In the genomic region with DNA sequence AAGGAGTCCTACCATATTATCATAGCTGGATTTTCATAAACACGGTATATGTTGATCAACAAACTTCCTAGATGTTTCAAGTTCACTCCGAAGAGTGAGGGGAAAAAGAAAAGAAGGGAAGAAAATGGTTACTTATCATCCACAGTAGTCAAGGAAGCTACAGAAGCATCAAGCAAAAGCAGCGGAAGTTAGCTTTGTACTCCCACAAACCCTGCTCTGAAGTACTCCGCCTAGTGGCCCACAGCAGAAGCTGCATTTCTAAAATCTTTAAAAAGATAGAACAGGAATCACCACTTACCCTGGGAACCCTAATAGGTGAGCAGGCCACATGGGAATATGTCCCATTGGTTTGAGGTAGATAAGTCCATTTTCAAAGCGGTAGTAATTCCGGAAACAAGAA, we compare ENCODE assay signal across 15 cellular contexts. TPM values are rescaled to one million over a fixed set of nuclear protein-coding genes. Genes with fewer than 3 reads are reported as not detected.
DNase-seq lines count a peak whose midpoint lies in the region; ATAC-seq and TF ChIP-seq lines count a peak whose summit lies in the region.
"Had no signal": no experiment of that assay in that cellular context is flagged by ENCODE, and none has a peak within 500 bp of the region (broad histone marks: within the 10 kb centered on the region; RNA-seq: fewer than 3 reads in every experiment).

No MANE protein-coding gene starts in this region.

- no peaks in the 10 kb centered on the region for H3K27me3 ChIP-seq in AG04450 (ENCODE audit: control insufficient read depth, insufficient read depth, low read length)

- H3K4me3 ChIP-seq in AG04450 (ENCODE audit: low read depth, low read length), result no peak overlapping the region
- no peak overlapping the region for H3K4me3 ChIP-seq in GM12875 (ENCODE audit: low read depth, low read length)

- TF ChIP-seq CTCF in AG04450 (IDR thresholded peaks at IDR 0.05; ENCODE audit: low read depth, low read length) (peak; percentile 51), GM12875 (IDR thresholded peaks at IDR 0.05; ENCODE audit: borderline replicate concordance, insufficient read depth, low read depth, low read length) (peak; percentile 31; the same call in 1 of the 2 replicates), glutamatergic neuron (IDR thresholded peaks at IDR 0.05; ENCODE audit: partially characterized antibody, unreplicated experiment) (peak; percentile 76)

- H3K4me1 Mint-ChIP-seq in glutamatergic neuron (ENCODE audit: low read depth, unreplicated experiment), result no peaks in the 10 kb centered on the region
- H3K4me1 Mint-ChIP-seq: CD4-positive, alpha-beta memory T cell; central memory CD8-positive, alpha-beta T cell; naive B cell; stimulated activated naive CD8-positive, alpha-beta T cell treated with anti-CD3 and anti-CD28 coated beads, Interleukin-15, amount 100 ng/mL, for 72 hours had no signal

- H3K27ac Mint-ChIP-seq in glutamatergic neuron (ENCODE audit: unreplicated experiment), result no peak overlapping the region
- H3K27ac Mint-ChIP-seq: CD4-positive, alpha-beta memory T cell; naive B cell; stimulated activated naive CD8-positive, alpha-beta T cell treated with anti-CD3 and anti-CD28 coated beads, Interleukin-15, amount 100 ng/mL, for 72 hours had no signal

- no peak overlapping the region for H3K27ac ChIP-seq in AG04450 (ENCODE audit: low read depth, low read length)

- DNase-seq in AG04450 (ENCODE audit: low read depth, low spot score), result no peak
- DNase-seq in SK-MEL-5 (ENCODE audit: low read depth, low spot score), result peak; percentile 15
- DNase-seq in glutamatergic neuron, result no peak
- DNase-seq in T-helper 9 cell, result no peak
- DNase-seq in DMS79 (lab: John Stamatoyannopoulos, UW), result no peak
- DNase-seq in UCSD-AML1 (lab: John Stamatoyannopoulos, UW; ENCODE audit: unreplicated experiment), result no peak
- DNase-seq: activated T-cell treated with anti-CD3 and anti-CD28 coated beads, Interleukin-2, amount 50 U/mL, for 1 hour; naive B cell; NCI-H1436; stimulated activated naive CD8-positive, alpha-beta T cell treated with anti-CD3 and anti-CD28 coated beads, Interleukin-15, amount 100 ng/mL, for 72 hours; T1000 had no signal

- H3K9me3 Mint-ChIP-seq in glutamatergic neuron (ENCODE audit: unreplicated experiment), result peaks cover 4% of the 10 kb centered on the region
- H3K9me3 Mint-ChIP-seq: central memory CD8-positive, alpha-beta T cell had no signal

- no peak overlapping the region for H3K4me3 Mint-ChIP-seq in glutamatergic neuron (ENCODE audit: unreplicated experiment)
- H3K4me3 Mint-ChIP-seq: CD4-positive, alpha-beta memory T cell; central memory CD8-positive, alpha-beta T cell; naive B cell; stimulated activated naive CD8-positive, alpha-beta T cell treated with anti-CD3 and anti-CD28 coated beads, Interleukin-15, amount 100 ng/mL, for 72 hours had no signal

- peaks cover 1% of the 10 kb centered on the region for H3K27me3 Mint-ChIP-seq in glutamatergic neuron (ENCODE audit: unreplicated experiment)
- H3K27me3 Mint-ChIP-seq: naive B cell had no signal

- H3K36me3 Mint-ChIP-seq in glutamatergic neuron (ENCODE audit: unreplicated experiment), result no peaks in the 10 kb centered on the region

- peaks cover 6% of the 10 kb centered on the region for H3K9me3 ChIP-seq in AG04450 (ENCODE audit: control insufficient read depth, insufficient read depth, low read length)

- CTCF ChIA-PET in AG04450 (lab: Charles Lee), result no interaction called here

- in situ Hi-C loops in SK-MEL-5 (cut with HindIII; ENCODE audit: low pct_unique_long_range_greater_than_20kb, low sequenced_read_pairs), result no loop called here

- no peak for ATAC-seq in GM18870 (IDR thresholded peaks at IDR 0.05; ENCODE audit: unreplicated experiment)
- ATAC-seq: stimulated activated naive CD8-positive, alpha-beta T cell treated with anti-CD3 and anti-CD28 coated beads, Interleukin-15, amount 100 ng/mL, for 72 hours had no signal

- POLR2A ChIA-PET in AG04450 (lab: Yijun Ruan, JAX), result no interaction called here

RNA-seq across cellular contexts. Expression of gene FRG1, which starts 28.5 kb away (rescaled TPM):
- 16.7 and 26.3 TPM in 2 replicates for polyA plus RNA-seq in AG04450 (2011; rRNA removed)
- 5.4 and 7.5 TPM in 2 replicates for polyA minus RNA-seq in AG04450 (2011; rRNA and poly(A)+ RNA removed)
- total RNA-seq in SK-MEL-5 (2014; rRNA removed; shearing (Covaris generic)), result 64.1 and 65.7 TPM in 2 replicates
- 35.5 and 45.6 TPM in 2 replicates for polyA plus RNA-seq in SK-MEL-5 (2015; cell fraction: cytosol; rRNA removed)
- 14.9 and 39.0 TPM in 2 replicates for polyA plus RNA-seq in SK-MEL-5 (2015; cell fraction: nucleus; rRNA removed)
- 46.0 TPM for total RNA-seq in glutamatergic neuron (ENCODE audit: unreplicated experiment)
